In genomic region chr7:1583241-1583930, GRCh38 we compare ENCODE assay signal across 2 cellular contexts. TPM values are rescaled to one million over a fixed set of nuclear protein-coding genes. Genes with fewer than 3 reads are reported as not detected.
"Had no signal": no experiment of that assay in that cellular context is flagged by ENCODE, and none has a peak within 500 bp of the region (broad histone marks: within the 10 kb centered on the region; RNA-seq: fewer than 3 reads in every experiment).

No MANE protein-coding gene starts in this region.

RNA-seq across cellular contexts. Expression of gene TMEM184A, which starts 27.4 kb away (rescaled TPM):
- total RNA-seq: mononuclear cell had no signal
- polyA plus RNA-seq: immature natural killer cell had no signal
